ENCODE assay signal across 9 cellular contexts in genomic region chr11:119335091-119335654, GRCh38. TPM values are rescaled to one million over a fixed set of nuclear protein-coding genes. Genes with fewer than 3 reads are reported as not detected.
A peak's percentile ranks its signal among the peaks of the same experiment; 100 is the strongest.
DNase-seq lines count a peak whose midpoint lies in the region; ATAC-seq and TF ChIP-seq lines count a peak whose summit lies in the region.
"Had no signal": no experiment of that assay in that cellular context is flagged by ENCODE, and none has a peak within 500 bp of the region (broad histone marks: within the 10 kb centered on the region; RNA-seq: fewer than 3 reads in every experiment).

No MANE protein-coding gene starts in this region.

- H3K4me1 Mint-ChIP-seq in activated naive CD4-positive, alpha-beta T cell treated with anti-CD3 and anti-CD28 coated beads, Interleukin-2, amount 50 U/mL, for 24 hours, result peaks cover 56% of the 10 kb centered on the region
- peaks cover 75% of the 10 kb centered on the region for H3K4me1 Mint-ChIP-seq in brain
- peaks cover 25% of the 10 kb centered on the region for H3K4me1 Mint-ChIP-seq in memory B cell

- H3K27ac ChIP-seq in upper lobe of left lung, result peak overlapping the region in 3 of 4 donors; percentile 84 to 90 (median 86)

- WGBS in upper lobe of left lung, 2 donors, result 68 to 77% methylated on average over 11 to 15 of the region's 15 CpGs

- peaks cover 0 to 10% (median 4%) of the 10 kb centered on the region in 4 donors for H3K27me3 ChIP-seq in upper lobe of left lung

- ATAC-seq in memory B cell (ENCODE audit: low read depth) (no peak), upper lobe of left lung (ENCODE audit: low FRiP score in 2 of 2) (no peak), GM21390 (IDR thresholded peaks at IDR 0.05; ENCODE audit: unreplicated experiment) (no peak)

- H3K4me3 ChIP-seq in upper lobe of left lung, result peak overlapping the region; percentile 83 to 99 (median 87)

- H3K4me3 Mint-ChIP-seq in activated naive CD4-positive, alpha-beta T cell treated with anti-CD3 and anti-CD28 coated beads, Interleukin-2, amount 50 U/mL, for 24 hours, result peak overlapping the region; percentile 98
- H3K4me3 Mint-ChIP-seq in brain, result peak overlapping the region; percentile 97 to 100 (median 99)
- H3K4me3 Mint-ChIP-seq in memory B cell, result peak overlapping the region; percentile 100

- H3K27ac Mint-ChIP-seq in activated naive CD4-positive, alpha-beta T cell treated with anti-CD3 and anti-CD28 coated beads, Interleukin-2, amount 50 U/mL, for 24 hours, result peak overlapping the region; percentile 98
- H3K27ac Mint-ChIP-seq in brain (peak overlapping the region; percentile 93 to 100 (median 96)), memory B cell (peak overlapping the region; percentile 94)

- TF ChIP-seq CTCF in brain (conservative IDR thresholded peaks at IDR 0.05) (no peak), upper lobe of left lung (IDR thresholded peaks at IDR 0.05) (no peak)

- peaks cover 3% of the 10 kb centered on the region for H3K36me3 Mint-ChIP-seq in activated naive CD4-positive, alpha-beta T cell treated with anti-CD3 and anti-CD28 coated beads, Interleukin-2, amount 50 U/mL, for 24 hours
- H3K36me3 Mint-ChIP-seq in brain, result no peaks in the 10 kb centered on the region
- H3K36me3 Mint-ChIP-seq in memory B cell, result peaks cover 2% of the 10 kb centered on the region

- no peaks in the 10 kb centered on the region for H3K9me3 Mint-ChIP-seq in activated naive CD4-positive, alpha-beta T cell treated with anti-CD3 and anti-CD28 coated beads, Interleukin-2, amount 50 U/mL, for 24 hours
- H3K9me3 Mint-ChIP-seq in brain, result peaks cover 0 to 2% (median 0%) of the 10 kb centered on the region in 5 experiments
- H3K9me3 Mint-ChIP-seq in memory B cell, result no peaks in the 10 kb centered on the region

- H3K9me3 ChIP-seq in upper lobe of left lung, result no peaks in the 10 kb centered on the region

- TF ChIP-seq POLR2A in upper lobe of left lung (IDR thresholded peaks at IDR 0.05), result no peak

- H3K4me1 ChIP-seq in upper lobe of left lung, result peaks cover 34 to 62% (median 39%) of the 10 kb centered on the region in 4 donors

- H3K27me3 Mint-ChIP-seq in activated naive CD4-positive, alpha-beta T cell treated with anti-CD3 and anti-CD28 coated beads, Interleukin-2, amount 50 U/mL, for 24 hours, result peaks cover 5% of the 10 kb centered on the region
- H3K27me3 Mint-ChIP-seq in brain (peaks cover 18% of the 10 kb centered on the region), memory B cell (peaks cover 10% of the 10 kb centered on the region)

- no peak for TF ChIP-seq EP300 in upper lobe of left lung (IDR thresholded peaks at IDR 0.05)

- H3K36me3 ChIP-seq in upper lobe of left lung, result peaks cover 0 to 6% (median 1%) of the 10 kb centered on the region in 4 donors

- no peak for DNase-seq in activated naive CD4-positive, alpha-beta T cell treated with Interleukin-2 at 50 U/mL for 16 hours
- DNase-seq in memory B cell (ENCODE audit: low spot score in 2 of 2) (no peak), upper lobe of left lung (peak in 1 of 2 donors; percentile 21), ecto neural progenitor cell (ENCODE audit: low spot score) (no peak), NCI-H1417 treated with DMSO at 0.1 percent for 48 hours (lab: John Stamatoyannopoulos, UW) (no peak)
- DNase-seq: NCI-H1694 treated with DMSO at 0.1 percent for 48 hours had no signal

RNA-seq across cellular contexts. Expression of gene RNF26, which starts 0.8 kb away (rescaled TPM):
- polyA plus RNA-seq in brain (ENCODE audit: insufficient read depth, low read depth, low replicate concordance), result 52.0 TPM
- total RNA-seq in upper lobe of left lung, result 10 to 100 TPM in 5 of 6 donors, 1 to 10 TPM in 1; 5.2 to 25.5 (median 14.8) TPM

RNA-seq across cellular contexts. Expression of gene C1QTNF5, which starts 5.5 kb away (rescaled TPM):
- polyA plus RNA-seq in brain (ENCODE audit: insufficient read depth, low read depth, low replicate concordance), result 13.2 TPM
- total RNA-seq in upper lobe of left lung, result 10 to 100 TPM; 10.5 to 57.2 (median 26.4) TPM

RNA-seq across cellular contexts. Expression of gene MFRP, which starts 11.3 kb away (rescaled TPM):
- polyA plus RNA-seq in brain (ENCODE audit: insufficient read depth, low read depth, low replicate concordance), result not detected
- not detected for total RNA-seq in upper lobe of left lung

RNA-seq across cellular contexts. Expression of gene MCAM, which starts 18.2 kb away (rescaled TPM):
- 58.3 TPM for polyA plus RNA-seq in brain (ENCODE audit: insufficient read depth, low read depth, low replicate concordance)
- total RNA-seq in upper lobe of left lung, result 100 to 1,000 TPM in 3 of 6 donors, 10 to 100 TPM in 3; 39.8 to 222 (median 76.5) TPM

RNA-seq across cellular contexts. Expression of gene USP2, which starts 46.3 kb away (rescaled TPM):
- 10.1 TPM for polyA plus RNA-seq in brain (ENCODE audit: insufficient read depth, low read depth, low replicate concordance)
- total RNA-seq in upper lobe of left lung, result 1 to 10 TPM; 1.7 to 5.0 (median 3.0) TPM
